9 cellular contexts compared by ENCODE assay signal in genomic region chr1:39204441-39205081, GRCh38. TPM values are rescaled to one million over a fixed set of nuclear protein-coding genes. Genes with fewer than 3 reads are reported as not detected.
A peak's percentile ranks its signal among the peaks of the same experiment; 100 is the strongest.
DNase-seq lines count a peak whose midpoint lies in the region; ATAC-seq and FAIRE-seq lines count a peak whose summit lies in the region.
"Had no signal": no experiment of that assay in that cellular context is flagged by ENCODE, and none has a peak within 500 bp of the region (broad histone marks: within the 10 kb centered on the region; RNA-seq: fewer than 3 reads in every experiment).

MACF1 (plus strand) TSS chr1:39204695; CDS start chr1:39205023, 328 bp downstream.

- H3K79me1 ChIP-seq in mesendoderm (ENCODE audit: low read length), result peaks cover 6% of the 10 kb centered on the region

- ATAC-seq in HG03280 (IDR thresholded peaks at IDR 0.05; ENCODE audit: unreplicated experiment) (no peak), HG03039 (IDR thresholded peaks at IDR 0.05; ENCODE audit: unreplicated experiment) (no peak)

- H3K4me1 ChIP-seq in mesendoderm (ENCODE audit: control insufficient read depth, low read depth, low read length), result peaks cover 15% of the 10 kb centered on the region

- H2BK15ac ChIP-seq in mesendoderm (replicated peaks; ENCODE audit: low read depth), result no peak within 1 kb of the TSS

- peak within 1 kb of the TSS; percentile 62 for H3K56ac ChIP-seq in mesendoderm (ENCODE audit: low read length)

- H3K18ac ChIP-seq in mesendoderm (ENCODE audit: low read length), result no peak within 1 kb of the TSS

- H3K4ac ChIP-seq in mesendoderm (ENCODE audit: low read depth, low read length), result peak within 1 kb of the TSS; percentile 37

- H3K36me3 ChIP-seq in KOPT-K1 (ENCODE audit: insufficient read depth, low read length) (no peaks in the 10 kb centered on the region; the same call in 1 of the 2 replicates), mesendoderm (ENCODE audit: control insufficient read depth, insufficient read depth, low read length) (no peaks in the 10 kb centered on the region)

- no CpG with 5 or more reads among the region's 9 CpGs for WGBS in mesendoderm (ENCODE audit: extremely low coverage, insufficient coverage, low lambda C conversion rate)

- peak within 1 kb of the TSS; percentile 3 for H3K9ac ChIP-seq in mesendoderm (ENCODE audit: low read length)

- FAIRE-seq in endometrium (lab: Jason Lieb, UNC), result peak; percentile 21
- FAIRE-seq: TTC549 had no signal

- H3K27me3 ChIP-seq in mesendoderm (ENCODE audit: insufficient read depth, low read length, poor library complexity), result no peaks in the 10 kb centered on the region

- H4K8ac ChIP-seq in mesendoderm (ENCODE audit: low read depth, low read length), result peak within 1 kb of the TSS; percentile 15

- DNase-seq in EH (ENCODE audit: low read depth) (peak; percentile 98), mesendoderm (peak; percentile 93), substantia nigra (lab: John Stamatoyannopoulos, UW) (peak in 36 of 49 donors; percentile 13 to 76 (median 44))
- peak; percentile 55 to 66 for DNase-seq in activated CD4-positive, alpha-beta T cell treated with anti-CD3 and anti-CD28 coated beads, Interleukin-2, amount 50 U/mL, for 48 hours

- peak within 1 kb of the TSS; percentile 39 for H2BK120ac ChIP-seq in mesendoderm (ENCODE audit: low read depth, low read length)

- H3K79me2 ChIP-seq in mesendoderm (ENCODE audit: control insufficient read depth, insufficient read depth, low read length), result peaks cover 11% of the 10 kb centered on the region

- H3K23ac ChIP-seq in mesendoderm (ENCODE audit: low read length), result peak within 1 kb of the TSS; percentile 66

- H3K27ac ChIP-seq in KOPT-K1 (ENCODE audit: low read depth, low read length, poor library complexity, severe bottlenecking) (peak within 1 kb of the TSS; percentile 92), mesendoderm (ENCODE audit: low read depth, low read length) (peak within 1 kb of the TSS; percentile 77), substantia nigra (ENCODE audit: low read depth, low read length, poor library complexity, severe bottlenecking) (peak within 1 kb of the TSS; percentile 86)

- no peak within 1 kb of the TSS for H2BK5ac ChIP-seq in mesendoderm (ENCODE audit: low read length)

- no peak within 1 kb of the TSS for H2AK5ac ChIP-seq in mesendoderm (ENCODE audit: low read length)

- no peak within 1 kb of the TSS for H3K4me3 ChIP-seq in mesendoderm (ENCODE audit: low read length)

- H3K4me2 ChIP-seq in mesendoderm (ENCODE audit: low read length), result no peak within 1 kb of the TSS

- no peak within 1 kb of the TSS for H4K5ac ChIP-seq in mesendoderm (ENCODE audit: low read length)

- no peaks in the 10 kb centered on the region for H3K9me3 ChIP-seq in KOPT-K1 (ENCODE audit: insufficient read depth, low read length, poor library complexity, severe bottlenecking)

RNA-seq across cellular contexts. Expression of gene MACF1, which starts in this region (rescaled TPM):
- polyA plus RNA-seq in mesendoderm (2013, experiment 1 of 2), result 104 TPM
- polyA plus RNA-seq in mesendoderm (2013, experiment 2 of 2), result 101 TPM

Comparison
In these comparisons a context has a peak if more than half of its experiments do, and no peak if none do; other contexts are left out.
1. DNase-seq: peak in every context shown above with its lines; median percentile 98 in EH; 93 in mesendoderm; 60 in activated CD4-positive, alpha-beta T cell treated with anti-CD3 and anti-CD28 coated beads, Interleukin-2, amount 50 U/mL, for 48 hours; 44 in substantia nigra.